In genomic region chr4:73259552-73260140, GRCh38 we compare ENCODE assay signal across 1 cellular context.
A peak's percentile ranks its signal among the peaks of the same experiment; 100 is the strongest.
TF ChIP-seq lines count a peak whose summit lies in the region.

No MANE protein-coding gene starts in this region.

TF ChIP-seq in HepG2, 621 proteins besides CTCF, POLR2A, EP300 and RAD21 (continued from another document):
- TF ChIP-seq HNF4G (IDR thresholded peaks at IDR 0.05; ENCODE audit: borderline replicate concordance, low read depth, low read length) (no peak), HNF4G (CRISPR knock-in tag; IDR thresholded peaks at IDR 0.05; ENCODE audit: borderline replicate concordance, low read depth) (no peak), HOXA5 (CRISPR knock-in tag; IDR thresholded peaks at IDR 0.05) (no peak), ZNF7 (CRISPR knock-in tag; IDR thresholded peaks at IDR 0.05) (no peak), ZNF263 (CRISPR knock-in tag; IDR thresholded peaks at IDR 0.05) (no peak), SMARCE1 (IDR thresholded peaks at IDR 0.05; ENCODE audit: borderline replicate concordance) (no peak), ZNF503 (CRISPR knock-in tag; IDR thresholded peaks at IDR 0.05) (no peak), ZNF879 (CRISPR knock-in tag; IDR thresholded peaks at IDR 0.05) (no peak), KDM5B (CRISPR knock-in tag; IDR thresholded peaks at IDR 0.05; ENCODE audit: borderline replicate concordance) (no peak), TBX3 (IDR thresholded peaks at IDR 0.05; ENCODE audit: borderline replicate concordance) (no peak), NR2F1 (CRISPR knock-in tag; IDR thresholded peaks at IDR 0.05) (no peak), SRSF9 (IDR thresholded peaks at IDR 0.05; ENCODE audit: borderline replicate concordance, insufficient read depth, low read depth, low read length, poor library complexity, severe bottlenecking) (no peak), THAP8 (CRISPR knock-in tag; IDR thresholded peaks at IDR 0.05; ENCODE audit: borderline replicate concordance) (no peak; the same call in 1 of the 2 replicates), ZNF510 (CRISPR knock-in tag; IDR thresholded peaks at IDR 0.05; ENCODE audit: low read depth) (0 out of 2 replicates have a peak, but pooled peaks have one; percentile 40), TBL1XR1 (IDR thresholded peaks at IDR 0.05; ENCODE audit: borderline replicate concordance, low read length, partially characterized antibody) (no peak), ZNF136 (CRISPR knock-in tag; IDR thresholded peaks at IDR 0.05; ENCODE audit: low read depth) (no peak), ZBTB1 (CRISPR knock-in tag; IDR thresholded peaks at IDR 0.05; ENCODE audit: borderline replicate concordance) (no peak), ONECUT2 (CRISPR knock-in tag; IDR thresholded peaks at IDR 0.05) (no peak), SMAD1 (CRISPR knock-in tag; IDR thresholded peaks at IDR 0.05; ENCODE audit: borderline replicate concordance, low read depth) (no peak), HNF1A (IDR thresholded peaks at IDR 0.05; ENCODE audit: low read depth) (no peak), HNF1A (CRISPR knock-in tag; IDR thresholded peaks at IDR 0.05; ENCODE audit: borderline replicate concordance) (no peak), ZBTB44 (CRISPR knock-in tag; IDR thresholded peaks at IDR 0.05) (no peak), SPEN (CRISPR knock-in tag; IDR thresholded peaks at IDR 0.05; ENCODE audit: low read depth) (no peak), ZNF83 (CRISPR knock-in tag; IDR thresholded peaks at IDR 0.05; ENCODE audit: borderline replicate concordance) (0 out of 2 replicates have a peak, but pooled peaks have one; percentile 10), RELA (CRISPR knock-in tag; IDR thresholded peaks at IDR 0.05) (no peak), PRDM4 (CRISPR knock-in tag; IDR thresholded peaks at IDR 0.05; ENCODE audit: borderline replicate concordance) (no peak), ARNTL (CRISPR knock-in tag; IDR thresholded peaks at IDR 0.05) (peak; percentile 26; the same call in 1 of the 2 replicates), MXD1 (CRISPR knock-in tag; IDR thresholded peaks at IDR 0.05) (no peak), TSC22D2 (CRISPR knock-in tag; IDR thresholded peaks at IDR 0.05; ENCODE audit: borderline replicate concordance) (0 out of 2 replicates have a peak, but pooled peaks have one; percentile 11), SP2 (CRISPR knock-in tag; IDR thresholded peaks at IDR 0.05) (no peak), ZGPAT (CRISPR knock-in tag; IDR thresholded peaks at IDR 0.05) (no peak), MYC (CRISPR knock-in tag; IDR thresholded peaks at IDR 0.05; ENCODE audit: borderline replicate concordance) (no peak), ZNF713 (CRISPR knock-in tag; IDR thresholded peaks at IDR 0.05) (no peak), ETV6 (CRISPR knock-in tag; conservative IDR thresholded peaks at IDR 0.05) (no peak), ZKSCAN1 (IDR thresholded peaks at IDR 0.05; ENCODE audit: low read length) (0 out of 2 replicates have a peak, but pooled peaks have one; percentile 23), ZSCAN21 (CRISPR knock-in tag; IDR thresholded peaks at IDR 0.05; ENCODE audit: borderline replicate concordance) (0 out of 2 replicates have a peak, but pooled peaks have one; percentile 5), SOX13 (IDR thresholded peaks at IDR 0.05) (no peak), SOX13 (CRISPR knock-in tag; conservative IDR thresholded peaks at IDR 0.05 in 1 of 2, IDR thresholded peaks at IDR 0.05 in 1 of 2) (no peak), ZNF660 (CRISPR knock-in tag; IDR thresholded peaks at IDR 0.05; ENCODE audit: borderline replicate concordance, low read depth) (no peak), MLX (CRISPR knock-in tag; IDR thresholded peaks at IDR 0.05) (no peak), PPARG (CRISPR knock-in tag; conservative IDR thresholded peaks at IDR 0.05) (no peak), ZFP41 (CRISPR knock-in tag; IDR thresholded peaks at IDR 0.05; ENCODE audit: borderline replicate concordance) (0 out of 2 replicates have a peak, but pooled peaks have one; percentile 2)
TF ChIP-seq in HepG2: peak in this region for 8.
